In the genomic region with DNA sequence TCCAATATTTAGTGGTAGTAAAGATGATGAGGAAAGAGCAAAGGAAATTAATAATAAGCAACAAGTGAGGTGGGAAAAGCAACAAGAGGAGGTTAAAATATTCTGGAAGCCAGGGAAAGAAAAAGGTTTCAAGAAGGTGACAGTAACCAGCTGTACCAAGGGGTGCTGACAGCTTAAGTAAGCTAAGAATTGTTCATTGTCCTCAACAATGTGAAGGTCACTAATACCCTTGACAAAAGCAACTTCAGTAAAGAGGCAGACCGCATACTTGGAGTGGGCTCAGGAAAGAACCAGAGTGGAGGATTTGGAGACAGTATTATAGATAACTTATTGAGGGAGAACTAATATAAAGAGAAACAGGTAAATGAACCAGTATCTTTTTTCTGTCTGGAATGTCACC, we compare ENCODE assay signal across 16 cellular contexts.
DNase-seq lines count a peak whose midpoint lies in the region; ATAC-seq and TF ChIP-seq lines count a peak whose summit lies in the region.
"Had no signal": no experiment of that assay in that cellular context is flagged by ENCODE, and none has a peak within 500 bp of the region (broad histone marks: within the 10 kb centered on the region; RNA-seq: fewer than 3 reads in every experiment).

No MANE protein-coding gene starts in this region.

- WGBS in right cardiac atrium: 63% methylated on average over 1 of the region's 1 CpG
- WGBS in heart right ventricle, 2 donors: 54 to 67% methylated on average over 1 of the region's 1 CpG

- no peak overlapping the region for H2AFZ ChIP-seq in neural progenitor cell (replicated peaks)

- H3K4me2 ChIP-seq in neural progenitor cell: no peak overlapping the region

- no peak overlapping the region for H3K9ac ChIP-seq in neural progenitor cell

- H3K4me1 ChIP-seq in cardiac muscle cell (ENCODE audit: low read depth) (peaks cover 20% of the 10 kb centered on the region), right cardiac atrium (ENCODE audit: control insufficient read depth, insufficient read depth, low read length) (no peaks in the 10 kb centered on the region), heart right ventricle (peaks cover 0 to 16% (median 0%) of the 10 kb centered on the region in 9 donors), neural progenitor cell (peaks cover 4% of the 10 kb centered on the region)

- H3K27me3 ChIP-seq in cardiac muscle cell (no peaks in the 10 kb centered on the region), right cardiac atrium (ENCODE audit: control insufficient read depth, insufficient read depth) (no peaks in the 10 kb centered on the region), heart right ventricle (no peaks in the 10 kb centered on the region), neural progenitor cell (no peaks in the 10 kb centered on the region)

- H3K36me3 ChIP-seq in cardiac muscle cell: no peaks in the 10 kb centered on the region
- H3K36me3 ChIP-seq in heart right ventricle: peaks cover 0 to 72% (median 0%) of the 10 kb centered on the region in 9 donors
- H3K36me3 ChIP-seq in neural progenitor cell: no peaks in the 10 kb centered on the region

- H3K27ac Mint-ChIP-seq in neural progenitor cell (no peak overlapping the region), HFFc6 (no peak overlapping the region)
- H3K27ac Mint-ChIP-seq: CD4-positive, alpha-beta memory T cell had no signal

- no peaks in the 10 kb centered on the region for H3K4me1 Mint-ChIP-seq in neural progenitor cell
- no peaks in the 10 kb centered on the region for H3K4me1 Mint-ChIP-seq in HFFc6 (ENCODE audit: low read depth)
- H3K4me1 Mint-ChIP-seq: CD4-positive, alpha-beta memory T cell had no signal

- H3K9me3 ChIP-seq in cardiac muscle cell (ENCODE audit: low read depth): no peaks in the 10 kb centered on the region
- no peaks in the 10 kb centered on the region for H3K9me3 ChIP-seq in right cardiac atrium (ENCODE audit: control insufficient read depth, low read length)
- H3K9me3 ChIP-seq in heart right ventricle: no peaks in the 10 kb centered on the region
- no peaks in the 10 kb centered on the region for H3K9me3 ChIP-seq in neural progenitor cell (ENCODE audit: low read depth)

- H3K9me3 Mint-ChIP-seq in neural progenitor cell (no peaks in the 10 kb centered on the region), HFFc6 (no peaks in the 10 kb centered on the region)
- H3K9me3 Mint-ChIP-seq: CD4-positive, alpha-beta memory T cell had no signal

- peak overlapping the region; percentile 58 for H3K27ac ChIP-seq in cardiac muscle cell
- H3K27ac ChIP-seq in right cardiac atrium (ENCODE audit: low read length): no peak overlapping the region
- H3K27ac ChIP-seq in heart right ventricle: peak overlapping the region in 3 of 10 donors; percentile 8 to 17 (median 12)
- H3K27ac ChIP-seq in neural progenitor cell: no peak overlapping the region

- no peaks in the 10 kb centered on the region for H4K20me1 ChIP-seq in neural progenitor cell (ENCODE audit: low read depth)

- intact Hi-C loops in right cardiac atrium (cut with DNase I) (no loop called here), heart right ventricle (cut with DNase I) (loop anchor here in 4 of 10 donors (10.0 kb wide), 5 partner anchors 70 to 350 kb away; no protein-coding TSS in a partner anchor)

- H3K36me3 Mint-ChIP-seq in neural progenitor cell (no peaks in the 10 kb centered on the region), HFFc6 (ENCODE audit: low read depth) (peaks cover under 1% of the 10 kb centered on the region; the same call in 1 of the 2 replicates)

- H3F3A ChIP-seq in neural progenitor cell (ENCODE audit: low read depth): no peaks in the 10 kb centered on the region

- peak in 1 of 2 donors; percentile 90 for DNase-seq in cardiac muscle cell (ENCODE audit: low read depth in 1 of 2, low spot score in 1 of 2)
- no peak for DNase-seq in right cardiac atrium
- DNase-seq in heart right ventricle: no peak
- DNase-seq in neural progenitor cell (ENCODE audit: low spot score): peak; percentile 24
- DNase-seq in HFFc6: no peak
- no peak for DNase-seq in SW 1271 (lab: John Stamatoyannopoulos, UW)
- DNase-seq: C1 segment of cervical spinal cord; Calu3; CD4-positive, alpha-beta memory T cell; COR-L47; DMS53; DMS79 treated with DMSO at 0.1 percent for 48 hours; GF-D8; GOT3; H7; HCEC 1CT had no signal

- no peaks in the 10 kb centered on the region for H3K79me2 ChIP-seq in neural progenitor cell (ENCODE audit: low read depth)

- H3K27me3 Mint-ChIP-seq in neural progenitor cell (ENCODE audit: insufficient read depth, low read depth) (no peaks in the 10 kb centered on the region), HFFc6 (ENCODE audit: insufficient read depth) (no peaks in the 10 kb centered on the region)
- H3K27me3 Mint-ChIP-seq: CD4-positive, alpha-beta memory T cell had no signal

- H3K4me3 Mint-ChIP-seq in neural progenitor cell: no peak overlapping the region
- no peak overlapping the region for H3K4me3 Mint-ChIP-seq in HFFc6
- H3K4me3 Mint-ChIP-seq: CD4-positive, alpha-beta memory T cell had no signal

- no peak overlapping the region for H3K4me3 ChIP-seq in cardiac muscle cell
- no peak overlapping the region for H3K4me3 ChIP-seq in right cardiac atrium (ENCODE audit: low read length)
- no peak overlapping the region for H3K4me3 ChIP-seq in heart right ventricle
- H3K4me3 ChIP-seq in neural progenitor cell: no peak overlapping the region

- TF ChIP-seq CTCF in cardiac muscle cell (IDR thresholded peaks at IDR 0.05; ENCODE audit: low read depth, low read length) (no peak), heart right ventricle (IDR thresholded peaks at IDR 0.05) (no peak), neural progenitor cell (IDR thresholded peaks at IDR 0.05) (no peak), HFFc6 (IDR thresholded peaks at IDR 0.05) (no peak)

- ATAC-seq in right cardiac atrium: no peak
- peak in 7 of 8 donors; percentile 44 to 81 (median 72) for ATAC-seq in heart right ventricle

Comparison
In these comparisons a context has a peak if more than half of its experiments do, and no peak if none do; other contexts are left out.
1. ATAC-seq: peak in heart right ventricle (7 of 8); none in right cardiac atrium (0 of 2).